10 cellular contexts compared by ENCODE assay signal in genomic region chr10:30151581-30152389, GRCh38.
DNase-seq lines count a peak whose midpoint lies in the region; ATAC-seq, FAIRE-seq and TF ChIP-seq lines count a peak whose summit lies in the region.
"Had no signal": no experiment of that assay in that cellular context is flagged by ENCODE, and none has a peak within 500 bp of the region (broad histone marks: within the 10 kb centered on the region; RNA-seq: fewer than 3 reads in every experiment).

No MANE protein-coding gene starts in this region.

- dilution Hi-C loops in keratinocyte (cut with MboI; ENCODE audit: extremely low pct_ligation_motif_present, low sequenced_read_pairs) = no loop called here

- no peaks in the 10 kb centered on the region for H3K9me3 Mint-ChIP-seq in T-cell

- H2AFZ ChIP-seq in keratinocyte (ENCODE audit: control insufficient read depth, low read length) = no peak overlapping the region

- H3K4me3 Mint-ChIP-seq in T-cell = no peak overlapping the region

- no peak for ATAC-seq in GM21529 (IDR thresholded peaks at IDR 0.05; ENCODE audit: unreplicated experiment)
- no peak for ATAC-seq in T-cell (replicated peaks in 1 of 4)

- H3K4me3 ChIP-seq in BE2C (ENCODE audit: low read depth, low read length) (no peak overlapping the region), adrenal gland (no peak overlapping the region), keratinocyte (ENCODE audit: control insufficient read depth in 2 of 3, extremely low read depth in 1 of 3, insufficient read depth in 2 of 3, low read depth in 1 of 3, low read length in 3 of 3) (no peak overlapping the region)
- H3K4me3 ChIP-seq in Jurkat, Clone E6-1 (ENCODE audit: low read length) = no peak overlapping the region
- H3K4me3 ChIP-seq: cardiac muscle cell had no signal

- CTCF ChIA-PET in T-cell (lab: Charles Lee) = no interaction called here

- H4K20me1 ChIP-seq in keratinocyte (ENCODE audit: control insufficient read depth, extremely low read depth, insufficient read depth, low read length) = no peaks in the 10 kb centered on the region

- H3K4me1 ChIP-seq in BE2C = no peaks in the 10 kb centered on the region; the same call in 1 of the 2 replicates
- peaks cover 0 to 11% of the 10 kb centered on the region in 2 donors for H3K4me1 ChIP-seq in adrenal gland (replicated peaks in 1 of 2)
- no peaks in the 10 kb centered on the region for H3K4me1 ChIP-seq in keratinocyte (ENCODE audit: control insufficient read depth, extremely low read depth, insufficient read depth, low read length)

- no peaks in the 10 kb centered on the region for H3K9me1 ChIP-seq in keratinocyte (ENCODE audit: control insufficient read depth, extremely low read depth, insufficient read depth, low read length)

- no peaks in the 10 kb centered on the region for H3K9me3 ChIP-seq in BE2C
- no peaks in the 10 kb centered on the region for H3K9me3 ChIP-seq in adrenal gland (replicated peaks in 1 of 3)
- H3K9me3 ChIP-seq in keratinocyte (ENCODE audit: control insufficient read depth, low read depth, low read length) = no peaks in the 10 kb centered on the region

- H3K4me2 ChIP-seq in keratinocyte (ENCODE audit: control insufficient read depth, extremely low read depth, insufficient read depth, low read depth, low read length) = no peak overlapping the region

- no peaks in the 10 kb centered on the region for H3K79me2 ChIP-seq in keratinocyte (ENCODE audit: control insufficient read depth, insufficient read depth, low read length)

- H3K27me3 ChIP-seq in BE2C (no peaks in the 10 kb centered on the region), adrenal gland (no peaks in the 10 kb centered on the region), keratinocyte (ENCODE audit: control insufficient read depth, extremely low read depth, insufficient read depth, low read length) (no peaks in the 10 kb centered on the region)
- H3K27me3 ChIP-seq: cardiac muscle cell had no signal

- 81 to 87% (median 81%) methylated on average over 6 to 8 of the region's 8 CpGs for WGBS in adrenal gland, 4 donors

- peak; percentile 46 for FAIRE-seq in keratinocyte (lab: Jason Lieb, UNC)

- no peaks in the 10 kb centered on the region for H3K36me3 ChIP-seq in BE2C
- H3K36me3 ChIP-seq in adrenal gland (replicated peaks in 1 of 2) = no peaks in the 10 kb centered on the region
- no peaks in the 10 kb centered on the region for H3K36me3 ChIP-seq in keratinocyte (ENCODE audit: control insufficient read depth in 2 of 2, extremely low read depth in 1 of 2, insufficient read depth in 2 of 2, low read length in 2 of 2)
- H3K36me3 ChIP-seq: cardiac muscle cell had no signal

- no peak for TF ChIP-seq POLR2A in adrenal gland (IDR thresholded peaks at IDR 0.05)

- no peak overlapping the region for H3K27ac Mint-ChIP-seq in T-cell

- no peaks in the 10 kb centered on the region for H3K36me3 Mint-ChIP-seq in T-cell

- peaks cover 35 to 63% of the 10 kb centered on the region in 2 donors for H3K27me3 Mint-ChIP-seq in T-cell

- TF ChIP-seq CTCF in BE2C (IDR thresholded peaks at IDR 0.05; ENCODE audit: low read depth, low read length) (no peak), adrenal gland (IDR thresholded peaks at IDR 0.05) (no peak), keratinocyte (optimal IDR thresholded peaks at IDR 0.05 in 1 of 3, IDR thresholded peaks at IDR 0.05 in 1 of 3, conservative IDR thresholded peaks at IDR 0.05 in 1 of 3; ENCODE audit: extremely low read depth in 1 of 3, insufficient read depth in 2 of 3, low read length in 3 of 3) (peak in 1 of 3 experiments; percentile 2)

- POLR2A ChIA-PET in T-cell (lab: Charles Lee) = interaction anchor here in 1 of 2 donors (0.7 kb wide), 1 partner anchor 302 kb away, joined by 4 read pairs; no protein-coding TSS in a partner anchor

- DNase-seq in BE2C (peak; percentile 51), adrenal gland (peak in 6 of 7 donors; percentile 26 to 69 (median 36)), keratinocyte (ENCODE audit: low read depth, low spot score) (peak; percentile 21), middle frontal gyrus (ENCODE audit: extremely low spot score, low spot score) (no peak), NCI-H128 (lab: John Stamatoyannopoulos, UW; ENCODE audit: unreplicated experiment) (no peak), T-cell (no peak)
- DNase-seq in Jurkat, Clone E6-1 (ENCODE audit: low read depth, low spot score) = peak; percentile 24
- DNase-seq: NCI-H446 treated with DMSO at 0.1 percent for 48 hours had no signal

- intact Hi-C loops in adrenal gland (cut with DNase I) = no loop called here

- H3K9ac ChIP-seq in keratinocyte (ENCODE audit: control insufficient read depth, extremely low read depth, insufficient read depth, low read length) = no peak overlapping the region

- no peak overlapping the region for H3K27ac ChIP-seq in adrenal gland
- H3K27ac ChIP-seq in keratinocyte (ENCODE audit: control insufficient read depth, insufficient read depth, low read length) = no peak overlapping the region
- H3K27ac ChIP-seq: cardiac muscle cell had no signal

- no peaks in the 10 kb centered on the region for H3K4me1 Mint-ChIP-seq in T-cell

Comparison
In these comparisons a context has a peak if more than half of its experiments do, and no peak if none do; other contexts are left out.
1. DNase-seq: peak in BE2C (single experiment), Jurkat, Clone E6-1 (single experiment), adrenal gland (6 of 7) and keratinocyte (single experiment); none in middle frontal gyrus (single experiment), NCI-H128 (single experiment) and T-cell (0 of 34).